1 cellular context compared by ENCODE assay signal in the genomic region with DNA sequence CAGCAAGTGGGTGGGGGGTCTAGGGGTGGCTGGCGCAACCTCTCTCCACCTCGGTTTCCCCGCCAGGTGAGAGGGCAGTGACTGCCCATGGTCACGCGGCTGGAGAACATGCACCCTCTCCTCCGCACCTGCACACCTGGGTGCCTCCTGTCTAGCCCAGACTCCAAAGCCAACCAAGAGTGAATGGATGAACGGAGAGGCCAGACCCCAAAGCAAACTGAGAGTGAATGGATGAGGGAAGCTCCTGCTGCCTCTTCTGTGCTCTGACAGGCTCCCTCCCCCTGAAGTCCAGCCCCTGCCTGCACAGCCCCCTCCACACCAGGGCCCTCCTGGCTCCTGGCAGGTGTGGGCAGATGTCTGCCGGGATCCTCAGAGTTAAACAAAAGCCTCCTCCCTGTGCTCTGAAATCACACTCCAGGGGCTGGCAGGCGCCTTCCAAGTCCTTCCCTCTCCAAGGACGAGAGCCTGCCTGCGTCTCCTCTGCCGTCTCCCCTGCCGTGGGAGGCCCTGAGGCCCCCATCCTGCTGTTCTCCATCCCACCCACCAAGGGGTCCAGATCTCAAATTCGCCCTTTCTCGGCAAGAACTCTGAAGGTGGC.
TF ChIP-seq lines count a peak whose summit lies in the region.

No MANE protein-coding gene starts in this region.

TF ChIP-seq in HCT116, 20 proteins besides CTCF, POLR2A, EP300 and RAD21 (continued from another document):
- TF ChIP-seq, protein P1, sequence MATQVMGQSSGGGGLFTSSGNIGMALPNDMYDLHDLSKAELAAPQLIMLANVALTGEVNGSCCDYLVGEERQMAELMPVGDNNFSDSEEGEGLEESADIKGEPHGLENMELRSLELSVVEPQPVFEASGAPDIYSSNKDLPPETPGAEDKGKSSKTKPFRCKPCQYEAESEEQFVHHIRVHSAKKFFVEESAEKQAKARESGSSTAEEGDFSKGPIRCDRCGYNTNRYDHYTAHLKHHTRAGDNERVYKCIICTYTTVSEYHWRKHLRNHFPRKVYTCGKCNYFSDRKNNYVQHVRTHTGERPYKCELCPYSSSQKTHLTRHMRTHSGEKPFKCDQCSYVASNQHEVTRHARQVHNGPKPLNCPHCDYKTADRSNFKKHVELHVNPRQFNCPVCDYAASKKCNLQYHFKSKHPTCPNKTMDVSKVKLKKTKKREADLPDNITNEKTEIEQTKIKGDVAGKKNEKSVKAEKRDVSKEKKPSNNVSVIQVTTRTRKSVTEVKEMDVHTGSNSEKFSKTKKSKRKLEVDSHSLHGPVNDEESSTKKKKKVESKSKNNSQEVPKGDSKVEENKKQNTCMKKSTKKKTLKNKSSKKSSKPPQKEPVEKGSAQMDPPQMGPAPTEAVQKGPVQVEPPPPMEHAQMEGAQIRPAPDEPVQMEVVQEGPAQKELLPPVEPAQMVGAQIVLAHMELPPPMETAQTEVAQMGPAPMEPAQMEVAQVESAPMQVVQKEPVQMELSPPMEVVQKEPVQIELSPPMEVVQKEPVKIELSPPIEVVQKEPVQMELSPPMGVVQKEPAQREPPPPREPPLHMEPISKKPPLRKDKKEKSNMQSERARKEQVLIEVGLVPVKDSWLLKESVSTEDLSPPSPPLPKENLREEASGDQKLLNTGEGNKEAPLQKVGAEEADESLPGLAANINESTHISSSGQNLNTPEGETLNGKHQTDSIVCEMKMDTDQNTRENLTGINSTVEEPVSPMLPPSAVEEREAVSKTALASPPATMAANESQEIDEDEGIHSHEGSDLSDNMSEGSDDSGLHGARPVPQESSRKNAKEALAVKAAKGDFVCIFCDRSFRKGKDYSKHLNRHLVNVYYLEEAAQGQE (IDR thresholded peaks at IDR 0.05; ENCODE audit: low read depth): no peak
- no peak for TF ChIP-seq EZH2phosphoT487 (IDR thresholded peaks at IDR 0.05; ENCODE audit: borderline replicate concordance)
- no peak for TF ChIP-seq FOSL1 (IDR thresholded peaks at IDR 0.05; ENCODE audit: low read depth)
- TF ChIP-seq, protein P2, sequence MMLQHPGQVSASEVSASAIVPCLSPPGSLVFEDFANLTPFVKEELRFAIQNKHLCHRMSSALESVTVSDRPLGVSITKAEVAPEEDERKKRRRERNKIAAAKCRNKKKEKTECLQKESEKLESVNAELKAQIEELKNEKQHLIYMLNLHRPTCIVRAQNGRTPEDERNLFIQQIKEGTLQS (IDR thresholded peaks at IDR 0.05): no peak
- TF ChIP-seq ELF1 (IDR thresholded peaks at IDR 0.05; ENCODE audit: borderline replicate concordance, low read depth): no peak
TF ChIP-seq in HCT116: peak in this region for 0.
